ENCODE assay signal across 8 cellular contexts in the genomic region with DNA sequence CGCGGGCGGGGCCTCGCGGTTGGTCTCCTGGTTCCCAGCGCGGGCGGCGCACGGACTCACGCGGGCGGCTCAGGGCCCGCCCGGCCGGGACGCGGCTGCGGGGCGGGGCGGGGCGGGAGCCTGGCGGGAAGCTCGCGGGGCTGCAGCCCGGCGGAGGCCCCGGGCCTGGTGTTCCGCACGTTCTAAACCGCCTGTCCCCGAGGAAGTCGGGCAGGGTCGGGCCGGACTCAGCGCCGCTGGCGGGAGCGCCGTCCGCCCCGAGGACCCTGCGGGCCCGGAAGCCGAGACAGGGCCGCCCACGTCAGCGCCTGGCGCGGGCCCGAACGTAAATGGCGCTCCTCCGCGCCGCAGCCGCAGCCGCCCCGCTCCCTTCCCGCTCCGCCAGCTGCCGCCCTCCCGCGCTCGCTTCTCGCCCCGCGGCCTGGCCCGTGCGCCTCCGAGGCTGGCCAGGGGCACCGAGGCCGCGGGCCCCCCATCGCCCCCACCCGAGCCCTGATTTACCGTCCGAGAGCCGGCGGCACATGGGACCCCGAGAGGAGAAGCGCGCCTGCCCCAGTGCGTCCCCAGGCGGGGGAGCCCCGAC. TPM values are rescaled to one million over a fixed set of nuclear protein-coding genes. Genes with fewer than 3 reads are reported as not detected.
A peak's percentile ranks its signal among the peaks of the same experiment; 100 is the strongest.
DNase-seq lines count a peak whose midpoint lies in the region; ATAC-seq lines count a peak whose summit lies in the region.

No MANE protein-coding gene starts in this region.

- no peaks in the 10 kb centered on the region for H3K9me3 Mint-ChIP-seq in effector memory CD8-positive, alpha-beta T cell

- DNase-seq in AML-193 (lab: John Stamatoyannopoulos, UW): peak; percentile 57 to 60
- peak; percentile 7 for DNase-seq in NCI-H510A treated with DMSO at 0.1 percent for 48 hours (lab: John Stamatoyannopoulos, UW)
- peak; percentile 91 for DNase-seq in activated CD8-positive, alpha-beta memory T cell treated with anti-CD3 and anti-CD28 coated beads for 24 hours
- peak; percentile 77 to 83 (median 80) for DNase-seq in effector memory CD8-positive, alpha-beta T cell
- peak; percentile 95 for DNase-seq in mesenteric fat pad (ENCODE audit: low spot score)
- peak; percentile 78 for DNase-seq in stimulated activated CD8-positive, alpha-beta memory T cell treated with anti-CD3 and anti-CD28 coated beads, Interleukin-12 subunit alpha, Interleukin-12 subunit beta, amount 100 ng/mL, for 4 hours (ENCODE audit: low read depth)

- H3K4me1 Mint-ChIP-seq in effector memory CD8-positive, alpha-beta T cell (ENCODE audit: low read depth in 2 of 2): peaks cover 52 to 65% of the 10 kb centered on the region in 2 donors

- H3K27me3 Mint-ChIP-seq in effector memory CD8-positive, alpha-beta T cell: no peaks in the 10 kb centered on the region

- peaks cover 64% of the 10 kb centered on the region for H3K36me3 Mint-ChIP-seq in effector memory CD8-positive, alpha-beta T cell (ENCODE audit: insufficient read depth)

- H3K27ac Mint-ChIP-seq in effector memory CD8-positive, alpha-beta T cell: peak overlapping the region; percentile 96

- peak overlapping the region; percentile 90 to 92 for H3K4me3 Mint-ChIP-seq in effector memory CD8-positive, alpha-beta T cell

- ATAC-seq in GM18873 (IDR thresholded peaks at IDR 0.05; ENCODE audit: low FRiP score, unreplicated experiment): peak; percentile 34
- peak; percentile 42 for ATAC-seq in HG03108 (IDR thresholded peaks at IDR 0.05; ENCODE audit: unreplicated experiment)
- ATAC-seq in effector memory CD8-positive, alpha-beta T cell (replicated peaks): peak; percentile 67

RNA-seq across cellular contexts. Expression of gene CTBP1, which starts 0.3 kb away (rescaled TPM):
- 147 TPM for total RNA-seq in mesenteric fat pad

RNA-seq across cellular contexts. Expression of gene MAEA, which starts 40.5 kb away (rescaled TPM):
- 46.8 TPM for total RNA-seq in mesenteric fat pad

Comparison
In these comparisons a context has a peak if more than half of its experiments do, and no peak if none do; other contexts are left out.
1. Peak in every context shown above with its lines: DNase-seq and ATAC-seq.
2. DNase-seq: peak in every context shown above with its lines; median percentile 95 in mesenteric fat pad; 91 in activated CD8-positive, alpha-beta memory T cell treated with anti-CD3 and anti-CD28 coated beads for 24 hours; 80 in effector memory CD8-positive, alpha-beta T cell; 78 in stimulated activated CD8-positive, alpha-beta memory T cell treated with anti-CD3 and anti-CD28 coated beads, Interleukin-12 subunit alpha, Interleukin-12 subunit beta, amount 100 ng/mL, for 4 hours; 58 in AML-193; 7 in NCI-H510A treated with DMSO at 0.1 percent for 48 hours.